In genomic region chr16:66552288-66553143, GRCh38 we compare ENCODE assay signal across 1 cellular context.
TF ChIP-seq lines count a peak whose summit lies in the region.

A gene with protein sequence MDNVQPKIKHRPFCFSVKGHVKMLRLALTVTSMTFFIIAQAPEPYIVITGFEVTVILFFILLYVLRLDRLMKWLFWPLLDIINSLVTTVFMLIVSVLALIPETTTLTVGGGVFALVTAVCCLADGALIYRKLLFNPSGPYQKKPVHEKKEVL (plus strand): TSS chr16:66552576. CDS start chr16:66552716, 140 bp downstream.

TF ChIP-seq in HepG2, 621 proteins besides CTCF, POLR2A, EP300 and RAD21 (continued from another document and continues in another):
- TF ChIP-seq, protein P1, sequence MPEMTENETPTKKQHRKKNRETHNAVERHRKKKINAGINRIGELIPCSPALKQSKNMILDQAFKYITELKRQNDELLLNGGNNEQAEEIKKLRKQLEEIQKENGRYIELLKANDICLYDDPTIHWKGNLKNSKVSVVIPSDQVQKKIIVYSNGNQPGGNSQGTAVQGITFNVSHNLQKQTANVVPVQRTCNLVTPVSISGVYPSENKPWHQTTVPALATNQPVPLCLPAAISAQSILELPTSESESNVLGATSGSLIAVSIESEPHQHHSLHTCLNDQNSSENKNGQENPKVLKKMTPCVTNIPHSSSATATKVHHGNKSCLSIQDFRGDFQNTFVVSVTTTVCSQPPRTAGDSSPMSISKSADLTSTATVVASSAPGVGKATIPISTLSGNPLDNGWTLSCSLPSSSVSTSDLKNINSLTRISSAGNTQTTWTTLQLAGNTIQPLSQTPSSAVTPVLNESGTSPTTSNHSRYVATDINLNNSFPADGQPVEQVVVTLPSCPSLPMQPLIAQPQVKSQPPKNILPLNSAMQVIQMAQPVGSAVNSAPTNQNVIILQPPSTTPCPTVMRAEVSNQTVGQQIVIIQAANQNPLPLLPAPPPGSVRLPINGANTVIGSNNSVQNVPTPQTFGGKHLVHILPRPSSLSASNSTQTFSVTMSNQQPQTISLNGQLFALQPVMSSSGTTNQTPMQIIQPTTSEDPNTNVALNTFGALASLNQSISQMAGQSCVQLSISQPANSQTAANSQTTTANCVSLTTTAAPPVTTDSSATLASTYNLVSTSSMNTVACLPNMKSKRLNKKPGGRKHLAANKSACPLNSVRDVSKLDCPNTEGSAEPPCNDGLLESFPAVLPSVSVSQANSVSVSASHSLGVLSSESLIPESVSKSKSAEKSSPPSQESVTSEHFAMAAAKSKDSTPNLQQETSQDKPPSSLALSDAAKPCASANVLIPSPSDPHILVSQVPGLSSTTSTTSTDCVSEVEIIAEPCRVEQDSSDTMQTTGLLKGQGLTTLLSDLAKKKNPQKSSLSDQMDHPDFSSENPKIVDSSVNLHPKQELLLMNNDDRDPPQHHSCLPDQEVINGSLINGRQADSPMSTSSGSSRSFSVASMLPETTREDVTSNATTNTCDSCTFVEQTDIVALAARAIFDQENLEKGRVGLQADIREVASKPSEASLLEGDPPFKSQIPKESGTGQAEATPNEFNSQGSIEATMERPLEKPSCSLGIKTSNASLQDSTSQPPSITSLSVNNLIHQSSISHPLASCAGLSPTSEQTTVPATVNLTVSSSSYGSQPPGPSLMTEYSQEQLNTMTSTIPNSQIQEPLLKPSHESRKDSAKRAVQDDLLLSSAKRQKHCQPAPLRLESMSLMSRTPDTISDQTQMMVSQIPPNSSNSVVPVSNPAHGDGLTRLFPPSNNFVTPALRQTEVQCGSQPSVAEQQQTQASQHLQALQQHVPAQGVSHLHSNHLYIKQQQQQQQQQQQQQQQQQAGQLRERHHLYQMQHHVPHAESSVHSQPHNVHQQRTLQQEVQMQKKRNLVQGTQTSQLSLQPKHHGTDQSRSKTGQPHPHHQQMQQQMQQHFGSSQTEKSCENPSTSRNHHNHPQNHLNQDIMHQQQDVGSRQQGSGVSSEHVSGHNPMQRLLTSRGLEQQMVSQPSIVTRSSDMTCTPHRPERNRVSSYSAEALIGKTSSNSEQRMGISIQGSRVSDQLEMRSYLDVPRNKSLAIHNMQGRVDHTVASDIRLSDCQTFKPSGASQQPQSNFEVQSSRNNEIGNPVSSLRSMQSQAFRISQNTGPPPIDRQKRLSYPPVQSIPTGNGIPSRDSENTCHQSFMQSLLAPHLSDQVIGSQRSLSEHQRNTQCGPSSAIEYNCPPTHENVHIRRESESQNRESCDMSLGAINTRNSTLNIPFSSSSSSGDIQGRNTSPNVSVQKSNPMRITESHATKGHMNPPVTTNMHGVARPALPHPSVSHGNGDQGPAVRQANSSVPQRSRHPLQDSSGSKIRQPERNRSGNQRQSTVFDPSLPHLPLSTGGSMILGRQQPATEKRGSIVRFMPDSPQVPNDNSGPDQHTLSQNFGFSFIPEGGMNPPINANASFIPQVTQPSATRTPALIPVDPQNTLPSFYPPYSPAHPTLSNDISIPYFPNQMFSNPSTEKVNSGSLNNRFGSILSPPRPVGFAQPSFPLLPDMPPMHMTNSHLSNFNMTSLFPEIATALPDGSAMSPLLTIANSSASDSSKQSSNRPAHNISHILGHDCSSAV (CRISPR knock-in tag; IDR thresholded peaks at IDR 0.05; ENCODE audit: borderline replicate concordance): peak; percentile 97
- TF ChIP-seq ZBTB46 (CRISPR knock-in tag; IDR thresholded peaks at IDR 0.05; ENCODE audit: borderline replicate concordance) (0 out of 2 replicates have a peak, but pooled peaks have one; percentile 29), DPF2 (CRISPR knock-in tag; IDR thresholded peaks at IDR 0.05; ENCODE audit: borderline replicate concordance, low read depth) (no peak), ZNF749 (CRISPR knock-in tag; IDR thresholded peaks at IDR 0.05; ENCODE audit: borderline replicate concordance) (peak; percentile 34; the same call in 1 of the 2 replicates), DMTF1 (CRISPR knock-in tag; IDR thresholded peaks at IDR 0.05) (peak; percentile 93; the same call in 1 of the 2 replicates), AKAP8 (CRISPR knock-in tag; IDR thresholded peaks at IDR 0.05) (peak; percentile 94), ZFX (CRISPR knock-in tag; IDR thresholded peaks at IDR 0.05; ENCODE audit: low read depth) (peak; percentile 96), TEAD3 (CRISPR knock-in tag; optimal IDR thresholded peaks at IDR 0.05; ENCODE audit: borderline replicate concordance) (no peak), ZBTB38 (CRISPR knock-in tag; IDR thresholded peaks at IDR 0.05) (peak; percentile 98), ZNF790 (CRISPR knock-in tag; IDR thresholded peaks at IDR 0.05; ENCODE audit: borderline replicate concordance) (peak; percentile 98; the same call in 1 of the 2 replicates), KAT8 (CRISPR knock-in tag; IDR thresholded peaks at IDR 0.05) (peak; percentile 88), SPEN (CRISPR knock-in tag; IDR thresholded peaks at IDR 0.05; ENCODE audit: low read depth) (peak; percentile 89), ZNF230 (CRISPR knock-in tag; IDR thresholded peaks at IDR 0.05) (peak; percentile 99), POLR2G (IDR thresholded peaks at IDR 0.05; ENCODE audit: low read depth, low read length) (peak; percentile 94), SIN3A (IDR thresholded peaks at IDR 0.05; ENCODE audit: borderline replicate concordance, low read depth, low read length) (peak; percentile 77; the same call in 1 of the 2 replicates), ZNF446 (CRISPR knock-in tag; IDR thresholded peaks at IDR 0.05) (peak; percentile 99), SMYD3 (CRISPR knock-in tag; IDR thresholded peaks at IDR 0.05) (peak; percentile 99), NFAT5 (CRISPR knock-in tag; IDR thresholded peaks at IDR 0.05) (peak; percentile 98), KMT2A (CRISPR knock-in tag; IDR thresholded peaks at IDR 0.05) (peak; percentile 96), ZNF432 (CRISPR knock-in tag; IDR thresholded peaks at IDR 0.05; ENCODE audit: borderline replicate concordance) (no peak), ADNP (CRISPR knock-in tag; IDR thresholded peaks at IDR 0.05) (peak; percentile 47; the same call in 1 of the 2 replicates), GLMP (CRISPR knock-in tag; IDR thresholded peaks at IDR 0.05; ENCODE audit: borderline replicate concordance) (no peak), CSRNP1 (CRISPR knock-in tag; IDR thresholded peaks at IDR 0.05) (peak; percentile 99), ZNF263 (CRISPR knock-in tag; IDR thresholded peaks at IDR 0.05) (peak; percentile 87), ZNF3 (CRISPR knock-in tag; IDR thresholded peaks at IDR 0.05) (peak; percentile 94), PRPF4 (IDR thresholded peaks at IDR 0.05; ENCODE audit: low read depth, low read length, poor library complexity, severe bottlenecking) (no peak), ZNF782 (CRISPR knock-in tag; IDR thresholded peaks at IDR 0.05; ENCODE audit: borderline replicate concordance) (peak; percentile 99), SAFB2 (CRISPR knock-in tag; IDR thresholded peaks at IDR 0.05; ENCODE audit: borderline replicate concordance, low read depth) (peak; percentile 97), ZSCAN31 (CRISPR knock-in tag; IDR thresholded peaks at IDR 0.05; ENCODE audit: low read depth) (peak; percentile 99), ATF1 (CRISPR knock-in tag; IDR thresholded peaks at IDR 0.05) (no peak), ZNF224 (CRISPR knock-in tag; IDR thresholded peaks at IDR 0.05) (peak; percentile 100), NFIB (CRISPR knock-in tag; IDR thresholded peaks at IDR 0.05; ENCODE audit: borderline replicate concordance) (peak; percentile 98; the same call in 1 of the 2 replicates), ZNF335 (CRISPR knock-in tag; IDR thresholded peaks at IDR 0.05) (peak; percentile 92), TOPORS (CRISPR knock-in tag; IDR thresholded peaks at IDR 0.05) (peak; percentile 98)
- TF ChIP-seq, protein P2, sequence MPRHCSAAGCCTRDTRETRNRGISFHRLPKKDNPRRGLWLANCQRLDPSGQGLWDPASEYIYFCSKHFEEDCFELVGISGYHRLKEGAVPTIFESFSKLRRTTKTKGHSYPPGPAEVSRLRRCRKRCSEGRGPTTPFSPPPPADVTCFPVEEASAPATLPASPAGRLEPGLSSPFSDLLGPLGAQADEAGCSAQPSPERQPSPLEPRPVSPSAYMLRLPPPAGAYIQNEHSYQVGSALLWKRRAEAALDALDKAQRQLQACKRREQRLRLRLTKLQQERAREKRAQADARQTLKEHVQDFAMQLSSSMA (CRISPR knock-in tag; IDR thresholded peaks at IDR 0.05): peak; percentile 94; the same call in 1 of the 2 replicates
- TF ChIP-seq, protein P3, sequence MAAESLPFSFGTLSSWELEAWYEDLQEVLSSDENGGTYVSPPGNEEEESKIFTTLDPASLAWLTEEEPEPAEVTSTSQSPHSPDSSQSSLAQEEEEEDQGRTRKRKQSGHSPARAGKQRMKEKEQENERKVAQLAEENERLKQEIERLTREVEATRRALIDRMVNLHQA (CRISPR knock-in tag; IDR thresholded peaks at IDR 0.05): peak; percentile 88; the same call in 1 of the 2 replicates
